In genomic region chr3:121747976-121748375, GRCh38 we compare ENCODE assay signal across 11 cellular contexts. TPM values are rescaled to one million over a fixed set of nuclear protein-coding genes. Genes with fewer than 3 reads are reported as not detected.
DNase-seq lines count a peak whose midpoint lies in the region; ATAC-seq and TF ChIP-seq lines count a peak whose summit lies in the region.
"Had no signal": no experiment of that assay in that cellular context is flagged by ENCODE, and none has a peak within 500 bp of the region (broad histone marks: within the 10 kb centered on the region; RNA-seq: fewer than 3 reads in every experiment).

No MANE protein-coding gene starts in this region.

- peaks cover 58% of the 10 kb centered on the region for H4K20me1 ChIP-seq in smooth muscle cell (ENCODE audit: low read depth)

- H3K27me3 ChIP-seq in SJCRH30 (no peaks in the 10 kb centered on the region), smooth muscle cell (ENCODE audit: low read depth) (peaks cover 5% of the 10 kb centered on the region)

- no peak for DNase-seq in SJCRH30
- no peak for DNase-seq in foreskin fibroblast
- no peak for DNase-seq in smooth muscle cell (lab: John Stamatoyannopoulos, UW; ENCODE audit: unreplicated experiment)
- DNase-seq in HCEC 1CT = no peak
- DNase-seq in NCI-H146 (lab: John Stamatoyannopoulos, UW) = no peak
- DNase-seq in stimulated activated naive CD8-positive, alpha-beta T cell treated with anti-CD3 and anti-CD28 coated beads, Interleukin-15, Interleukin-2, amounts not matched to agents 100 U/mL and 50 U/mL, for 24 hours = no peak
- DNase-seq in GDM1 (lab: John Stamatoyannopoulos, UW) = no peak
- DNase-seq: foreskin melanocyte, NCI-H2107, nephron progenitor cell had no signal

- H3K4me3 ChIP-seq in GM08714 (ENCODE audit: low read length) = peak overlapping the region; percentile 99; the same call in 1 of the 2 replicates
- H3K4me3 ChIP-seq in SJCRH30 = peak overlapping the region; percentile 85
- peak overlapping the region; percentile 72 to 74 for H3K4me3 ChIP-seq in foreskin fibroblast (ENCODE audit: low read depth in 1 of 2, low read length in 2 of 2)
- H3K4me3 ChIP-seq in smooth muscle cell = peak overlapping the region; percentile 85

- no peak for ATAC-seq in stimulated activated naive CD8-positive, alpha-beta T cell treated with anti-CD3 and anti-CD28 coated beads, Interleukin-15, Interleukin-2, amounts not matched to agents 100 U/mL and 50 U/mL, for 24 hours

- TF ChIP-seq CTCF in foreskin fibroblast (IDR thresholded peaks at IDR 0.05; ENCODE audit: low read depth, low read length) (no peak), smooth muscle cell (IDR thresholded peaks at IDR 0.05; ENCODE audit: borderline replicate concordance, insufficient read depth, poor library complexity, severe bottlenecking) (no peak)

- peaks cover 61% of the 10 kb centered on the region for H3K79me2 ChIP-seq in smooth muscle cell (ENCODE audit: low read depth)

- no peak overlapping the region for H2AFZ ChIP-seq in smooth muscle cell (ENCODE audit: low read depth)

- H3K9me3 ChIP-seq in SJCRH30 (replicated peaks) = peaks cover 3% of the 10 kb centered on the region
- H3K9me3 ChIP-seq in smooth muscle cell (replicated peaks; ENCODE audit: low read depth) = no peaks in the 10 kb centered on the region

- H3F3A ChIP-seq in smooth muscle cell (ENCODE audit: low read depth) = no peaks in the 10 kb centered on the region

- H3K27ac ChIP-seq in SJCRH30 = no peak overlapping the region
- peak overlapping the region; percentile 98 for H3K27ac ChIP-seq in smooth muscle cell (ENCODE audit: low read depth)

- H3K36me3 ChIP-seq in SJCRH30 (0 out of 2 replicates have a peak, but pooled peaks cover 3% of the 10 kb centered on the region), smooth muscle cell (ENCODE audit: low read depth) (peaks cover 4% of the 10 kb centered on the region)

- 43% methylated on average over 3 of the region's 3 CpGs for WGBS in smooth muscle cell (ENCODE audit: low lambda C conversion rate)

- peaks cover 10% of the 10 kb centered on the region for H3K4me1 ChIP-seq in SJCRH30
- peaks cover 20% of the 10 kb centered on the region for H3K4me1 ChIP-seq in smooth muscle cell (ENCODE audit: low read depth)

- H3K9ac ChIP-seq in smooth muscle cell (ENCODE audit: low read depth) = peak overlapping the region; percentile 99

- peak overlapping the region; percentile 96 for H3K4me2 ChIP-seq in smooth muscle cell

RNA-seq across cellular contexts. Expression of gene GOLGB1, which starts 1.6 kb away (rescaled TPM):
- total RNA-seq in SJCRH30 (2014; rRNA removed; shearing (Covaris generic)) = 31.6 and 33.9 TPM in 2 replicates
- 68.5 and 84.8 TPM in 2 replicates for total RNA-seq in smooth muscle cell
- polyA plus RNA-seq in smooth muscle cell = 41.9 and 51.1 TPM in 2 replicates
